Comparison of ENCODE assay signal across 8 cellular contexts in genomic region chr16:1781758-1782407, GRCh38. TPM values are rescaled to one million over a fixed set of nuclear protein-coding genes. Genes with fewer than 3 reads are reported as not detected.
DNase-seq lines count a peak whose midpoint lies in the region; ATAC-seq and TF ChIP-seq lines count a peak whose summit lies in the region.

No MANE protein-coding gene starts in this region.

- H3K27me3 ChIP-seq in tibial artery: no peaks in the 10 kb centered on the region

- peak; percentile 2 for ATAC-seq in HG02678 (IDR thresholded peaks at IDR 0.05; ENCODE audit: unreplicated experiment)

- TF ChIP-seq CTCF in RWPE1 (conservative IDR thresholded peaks at IDR 0.05; ENCODE audit: low read depth) (no peak), coronary artery (IDR thresholded peaks at IDR 0.05) (no peak), tibial artery (IDR thresholded peaks at IDR 0.05) (peak in 1 of 2 experiments; percentile 20)

- H3K27ac ChIP-seq in RWPE1: peak overlapping the region; percentile 92
- H3K27ac ChIP-seq in coronary artery: peak overlapping the region; percentile 84 to 94
- H3K27ac ChIP-seq in tibial artery: peak overlapping the region; percentile 70 to 78

- H3K4me3 ChIP-seq in coronary artery (peak overlapping the region; percentile 99), tibial artery (peak overlapping the region; percentile 74 to 94)

- peak; percentile 67 for DNase-seq in DMS53 (lab: John Stamatoyannopoulos, UW)
- DNase-seq in DMS53 treated with DMSO at 0.1 percent for 48 hours (lab: John Stamatoyannopoulos, UW; ENCODE audit: unreplicated experiment): no peak
- peak; percentile 39 for DNase-seq in RWPE1 (ENCODE audit: low spot score)
- no peak for DNase-seq in coronary artery (ENCODE audit: low spot score)
- DNase-seq in lung microvascular endothelial cell (ENCODE audit: low read depth in 2 of 2): peak; percentile 35
- no peak for DNase-seq in tibial artery
- DNase-seq in GM19238 (ENCODE audit: insufficient read length, low spot score): no peak

- CTCF ChIA-PET in RWPE1 (lab: Yijun Ruan, JAX): interaction anchor here (0.6 to 1.4 kb wide), 2 partner anchors 18 to 42 kb away, joined by 4 read pairs; no protein-coding TSS in a partner anchor

- POLR2A ChIA-PET in RWPE1 (lab: Yijun Ruan, JAX; ENCODE audit: low non-redundant PET): interaction anchor here (0.7 to 2.3 kb wide), 3 partner anchors 12 to 45 kb away, joined by 3 to 7 read pairs (median 6); partner anchors contain the start of genes FAHD1 and HAGH

- intact Hi-C loops in tibial artery (cut with DNase I; ENCODE audit: low total_unique reads): loop anchor here (5.0 kb wide), 1 partner anchor 45 kb away; the partner anchor contains the start of genes FAHD1 and HAGH

- H3K9me3 ChIP-seq in tibial artery: no peaks in the 10 kb centered on the region

- H3K36me3 ChIP-seq in tibial artery: peaks cover 18 to 61% (median 42%) of the 10 kb centered on the region in 3 donors

- H3K4me1 ChIP-seq in tibial artery: peaks cover 0 to 69% (median 40%) of the 10 kb centered on the region in 4 donors

RNA-seq across cellular contexts. Expression of gene SPSB3, which starts 0.5 kb away (rescaled TPM):
- total RNA-seq in lung microvascular endothelial cell: 32.7 and 49.8 TPM in 2 replicates

RNA-seq across cellular contexts. Expression of gene NUBP2, which starts 0.9 kb away (rescaled TPM):
- 56.7 and 57.3 TPM in 2 replicates for total RNA-seq in lung microvascular endothelial cell

RNA-seq across cellular contexts. Expression of gene MRPS34, which starts 8.9 kb away (rescaled TPM):
- total RNA-seq in lung microvascular endothelial cell: 50.4 and 57.1 TPM in 2 replicates

RNA-seq across cellular contexts. Expression of gene EME2, which starts 9.3 kb away (rescaled TPM):
- total RNA-seq in lung microvascular endothelial cell: 2.4 and 4.0 TPM in 2 replicates

RNA-seq across cellular contexts. Expression of gene NME3, which starts 10.5 kb away (rescaled TPM):
- total RNA-seq in lung microvascular endothelial cell: 32.3 and 47.4 TPM in 2 replicates

Comparison
In these comparisons a context has a peak if more than half of its experiments do, and no peak if none do; other contexts are left out.
1. DNase-seq: peak in DMS53 (single experiment), RWPE1 (single experiment) and lung microvascular endothelial cell (2 of 2); none in DMS53 treated with DMSO at 0.1 percent for 48 hours (single experiment), coronary artery (single experiment), tibial artery (0 of 2) and GM19238 (single experiment).
2. Peak in every context shown above with its lines, with median percentiles within 50 percentile points of each other: H3K27ac ChIP-seq.